In genomic region chr4:71247706-71248105, GRCh38 we compare ENCODE assay signal across 1 cellular context.
TF ChIP-seq lines count a peak whose summit lies in the region.

No MANE protein-coding gene starts in this region.

TF ChIP-seq in IMR-90, 13 proteins besides CTCF, POLR2A, EP300 and RAD21 (continued from another document):
- no peak for TF ChIP-seq FOS (IDR thresholded peaks at IDR 0.05; ENCODE audit: low read depth, low read length)
- no peak for TF ChIP-seq BHLHE40 (IDR thresholded peaks at IDR 0.05; ENCODE audit: low read depth, low read length)
- no peak for TF ChIP-seq USF2 (IDR thresholded peaks at IDR 0.05; ENCODE audit: low read depth, low read length)
- TF ChIP-seq ELK1 (IDR thresholded peaks at IDR 0.05; ENCODE audit: borderline replicate concordance, low read depth, low read length) = no peak
- TF ChIP-seq CHD1 (IDR thresholded peaks at IDR 0.05; ENCODE audit: low read depth, low read length) = no peak
- no peak for TF ChIP-seq MAFK (IDR thresholded peaks at IDR 0.05; ENCODE audit: low read depth, low read length)
- TF ChIP-seq MAZ (IDR thresholded peaks at IDR 0.05; ENCODE audit: borderline replicate concordance, low read depth, low read length) = no peak
- TF ChIP-seq NFE2L2 (IDR thresholded peaks at IDR 0.05; ENCODE audit: low read depth, low read length) = no peak
- no peak for TF ChIP-seq RFX5 (IDR thresholded peaks at IDR 0.05; ENCODE audit: low read depth, low read length)
